In genomic region chr2:196149926-196150325, GRCh38 we compare ENCODE assay signal across 9 cellular contexts. TPM values are rescaled to one million over a fixed set of nuclear protein-coding genes. Genes with fewer than 3 reads are reported as not detected.
DNase-seq lines count a peak whose midpoint lies in the region; ATAC-seq and TF ChIP-seq lines count a peak whose summit lies in the region.
"Had no signal": no experiment of that assay in that cellular context is flagged by ENCODE, and none has a peak within 500 bp of the region (broad histone marks: within the 10 kb centered on the region; RNA-seq: fewer than 3 reads in every experiment).

No MANE protein-coding gene starts in this region.

- TF ChIP-seq CTCF in transverse colon (IDR thresholded peaks at IDR 0.05) = no peak

- H3K4me3 ChIP-seq in transverse colon = no peak overlapping the region

- no peaks in the 10 kb centered on the region for H3K4me1 ChIP-seq in transverse colon

- no peak for TF ChIP-seq EP300 in transverse colon (IDR thresholded peaks at IDR 0.05; ENCODE audit: low read depth)

- peaks cover 83% of the 10 kb centered on the region for H3K4me1 Mint-ChIP-seq in activated T-cell treated with anti-CD3 and anti-CD28 coated beads, Interleukin-2, amount 50 U/mL, for 4 hours (ENCODE audit: low read depth)
- H3K4me1 Mint-ChIP-seq in T-helper 17 cell = peaks cover 61% of the 10 kb centered on the region
- H3K4me1 Mint-ChIP-seq in stimulated activated naive B cell treated with anti-CD40 and anti-IgM and Interleukin-4, amounts not matched to agents 10 μg/mL and 1 μg/mL and 100 μg/mL, for 72 hours = peaks cover 31 to 73% of the 10 kb centered on the region in 2 donors

- WGBS in transverse colon (ENCODE audit: low coverage in 1 of 2), 2 donors = 59 to 63% methylated on average over 2 to 3 of the region's 3 CpGs

- in situ Hi-C loops in transverse colon (cut with MboI; ENCODE audit: low pct_ligation_motif_present in 1 of 4, low pct_unique_long_range_greater_than_20kb in 1 of 4, low sequenced_read_pairs in 3 of 4) = loop anchor here in 1 of 4 donors (25.0 kb wide), 1 partner anchor 112 kb away; no protein-coding TSS in a partner anchor

- intact Hi-C loops in transverse colon (cut with DNase I; ENCODE audit: low total_unique reads) = loop anchor here (5.0 kb wide), 1 partner anchor 378 kb away; no protein-coding TSS in a partner anchor

- peaks cover 0 to 12% (median 4%) of the 10 kb centered on the region in 4 donors for H3K36me3 ChIP-seq in transverse colon

- no peak overlapping the region for H3K27ac ChIP-seq in transverse colon

- no peaks in the 10 kb centered on the region for H3K27me3 ChIP-seq in transverse colon

- H3K4me3 Mint-ChIP-seq in activated T-cell treated with anti-CD3 and anti-CD28 coated beads, Interleukin-2, amount 50 U/mL, for 4 hours = peak overlapping the region; percentile 25
- H3K4me3 Mint-ChIP-seq in T-helper 17 cell = peak overlapping the region; percentile 74
- peak overlapping the region; percentile 25 to 64 for H3K4me3 Mint-ChIP-seq in stimulated activated naive B cell treated with anti-CD40 and anti-IgM and Interleukin-4, amounts not matched to agents 10 μg/mL and 1 μg/mL and 100 μg/mL, for 72 hours

- ATAC-seq in activated T-cell treated with anti-CD3 and anti-CD28 coated beads, Interleukin-2, amount 50 U/mL, for 4 hours = peak; percentile 46
- ATAC-seq in HG02852 (IDR thresholded peaks at IDR 0.05; ENCODE audit: unreplicated experiment) (peak; percentile 62), T-helper 17 cell (peak; percentile 45)
- peak; percentile 73 to 77 for ATAC-seq in stimulated activated naive B cell treated with anti-CD40 and anti-IgM and Interleukin-4, amounts not matched to agents 10 μg/mL and 1 μg/mL and 100 μg/mL, for 72 hours (replicated peaks)

- peak overlapping the region; percentile 81 for H3K27ac Mint-ChIP-seq in T-helper 17 cell
- peak overlapping the region; percentile 60 for H3K27ac Mint-ChIP-seq in stimulated activated naive B cell treated with anti-CD40 and anti-IgM and Interleukin-4, amounts not matched to agents 10 μg/mL and 1 μg/mL and 100 μg/mL, for 72 hours

- TF ChIP-seq POLR2A in transverse colon (IDR thresholded peaks at IDR 0.05) = no peak

- no peaks in the 10 kb centered on the region for H3K9me3 ChIP-seq in T-helper 17 cell (ENCODE audit: control insufficient read depth, low read length, poor library complexity, severe bottlenecking)
- no peaks in the 10 kb centered on the region for H3K9me3 ChIP-seq in transverse colon

- peaks cover 60% of the 10 kb centered on the region for H3K36me3 Mint-ChIP-seq in activated T-cell treated with anti-CD3 and anti-CD28 coated beads, Interleukin-2, amount 50 U/mL, for 4 hours (ENCODE audit: insufficient read depth)
- H3K36me3 Mint-ChIP-seq in T-helper 17 cell (ENCODE audit: low read depth) = peaks cover 18% of the 10 kb centered on the region
- peaks cover 62 to 74% of the 10 kb centered on the region in 2 donors for H3K36me3 Mint-ChIP-seq in stimulated activated naive B cell treated with anti-CD40 and anti-IgM and Interleukin-4, amounts not matched to agents 10 μg/mL and 1 μg/mL and 100 μg/mL, for 72 hours

- H3K27me3 Mint-ChIP-seq in activated T-cell treated with anti-CD3 and anti-CD28 coated beads, Interleukin-2, amount 50 U/mL, for 4 hours (ENCODE audit: low read depth) = no peaks in the 10 kb centered on the region
- no peaks in the 10 kb centered on the region for H3K27me3 Mint-ChIP-seq in T-helper 17 cell
- H3K27me3 Mint-ChIP-seq in stimulated activated naive B cell treated with anti-CD40 and anti-IgM and Interleukin-4, amounts not matched to agents 10 μg/mL and 1 μg/mL and 100 μg/mL, for 72 hours = no peaks in the 10 kb centered on the region

- no peaks in the 10 kb centered on the region for H3K9me3 Mint-ChIP-seq in activated T-cell treated with anti-CD3 and anti-CD28 coated beads, Interleukin-2, amount 50 U/mL, for 4 hours
- H3K9me3 Mint-ChIP-seq in stimulated activated naive B cell treated with anti-CD40 and anti-IgM and Interleukin-4, amounts not matched to agents 10 μg/mL and 1 μg/mL and 100 μg/mL, for 72 hours = peaks cover 6 to 21% of the 10 kb centered on the region in 2 donors

- no peak for DNase-seq in activated T-cell treated with anti-CD3 and anti-CD28 coated beads, Interleukin-2, amount 50 U/mL, for 4 hours
- DNase-seq in activated T-cell treated with anti-CD3 and anti-CD28 coated beads, Interleukin-2, amount 50 U/mL, for 48 hours = no peak
- DNase-seq in T-helper 17 cell = no peak
- no peak for DNase-seq in stimulated activated naive B cell treated with anti-CD40 and anti-IgM and Interleukin-4, amounts not matched to agents 10 μg/mL and 1 μg/mL and 100 μg/mL, for 72 hours
- DNase-seq in nucleus accumbens (lab: John Stamatoyannopoulos, UW) = no peak
- no peak for DNase-seq in transverse colon
- no peak for DNase-seq in EL
- DNase-seq: NCI-H446 treated with DMSO at 0.1 percent for 48 hours had no signal

RNA-seq across cellular contexts. Expression of gene STK17B, which starts 21.5 kb away (rescaled TPM):
- 100 to 1,000 TPM; 107 to 166 (median 129) TPM for total RNA-seq in activated T-cell treated with anti-CD3 and anti-CD28 coated beads, Interleukin-2, amount 50 U/mL, for 4 hours
- total RNA-seq in T-helper 17 cell (100 to 1,000 TPM; 417 to 460 TPM), transverse colon (10 to 100 TPM; 16.7 to 80.3 (median 67.3) TPM)
